20 cellular contexts compared by ENCODE assay signal in genomic region chr3:99863588-99863987, GRCh38. TPM values are rescaled to one million over a fixed set of nuclear protein-coding genes. Genes with fewer than 3 reads are reported as not detected.
DNase-seq lines count a peak whose midpoint lies in the region; ATAC-seq and TF ChIP-seq lines count a peak whose summit lies in the region.
"Had no signal": no experiment of that assay in that cellular context is flagged by ENCODE, and none has a peak within 500 bp of the region (broad histone marks: within the 10 kb centered on the region; RNA-seq: fewer than 3 reads in every experiment).

No MANE protein-coding gene starts in this region.

- no peaks in the 10 kb centered on the region for H3K9me3 Mint-ChIP-seq in T-helper 2 cell treated with Interferon-gamma antibody and Interleukin-4, amounts not matched to agents 5 μg/mL and 100 μg/mL, for 36 hours

- H3K4me3 ChIP-seq in tibial artery: no peak overlapping the region
- H3K4me3 ChIP-seq: Peyer's patch, right lobe of liver, suprapubic skin had no signal

- no peaks in the 10 kb centered on the region for H3K27me3 Mint-ChIP-seq in T-helper 2 cell treated with Interferon-gamma antibody and Interleukin-4, amounts not matched to agents 5 μg/mL and 100 μg/mL, for 36 hours (ENCODE audit: low read depth)
- H3K27me3 Mint-ChIP-seq: activated naive CD8-positive, alpha-beta T cell had no signal

- H3K27ac ChIP-seq in tibial artery: peak overlapping the region; percentile 96 to 97
- H3K27ac ChIP-seq: neutrophil, right lobe of liver, suprapubic skin had no signal

- H3K36me3 ChIP-seq in tibial artery: peaks cover 14 to 37% (median 22%) of the 10 kb centered on the region in 3 donors
- H3K36me3 ChIP-seq: BE2C, neutrophil, right lobe of liver had no signal

- peak overlapping the region; percentile 69 for H3K4me3 Mint-ChIP-seq in T-helper 2 cell treated with Interferon-gamma antibody and Interleukin-4, amounts not matched to agents 5 μg/mL and 100 μg/mL, for 36 hours
- H3K4me3 Mint-ChIP-seq: activated naive CD8-positive, alpha-beta T cell had no signal

- TF ChIP-seq CTCF in tibial artery (IDR thresholded peaks at IDR 0.05): no peak

- peaks cover 77% of the 10 kb centered on the region for H3K4me1 Mint-ChIP-seq in T-helper 2 cell treated with Interferon-gamma antibody and Interleukin-4, amounts not matched to agents 5 μg/mL and 100 μg/mL, for 36 hours (ENCODE audit: low read depth)

- intact Hi-C loops in tibial artery (cut with DNase I; ENCODE audit: low total_unique reads): no loop called here

- H3K27me3 ChIP-seq in tibial artery: no peaks in the 10 kb centered on the region
- H3K27me3 ChIP-seq: BE2C, neutrophil, Peyer's patch, right lobe of liver, suprapubic skin had no signal

- H3K27ac Mint-ChIP-seq in T-helper 2 cell treated with Interferon-gamma antibody and Interleukin-4, amounts not matched to agents 5 μg/mL and 100 μg/mL, for 36 hours: peak overlapping the region; percentile 39
- H3K27ac Mint-ChIP-seq: activated naive CD8-positive, alpha-beta T cell had no signal

- H3K4me1 ChIP-seq in tibial artery: peaks cover 0 to 100% (median 59%) of the 10 kb centered on the region in 4 donors
- H3K4me1 ChIP-seq: right lobe of liver had no signal

- H3K9me3 ChIP-seq in tibial artery: no peaks in the 10 kb centered on the region
- H3K9me3 ChIP-seq: BE2C, neutrophil, Peyer's patch, right lobe of liver, suprapubic skin had no signal

- H3K36me3 Mint-ChIP-seq in T-helper 2 cell treated with Interferon-gamma antibody and Interleukin-4, amounts not matched to agents 5 μg/mL and 100 μg/mL, for 36 hours (ENCODE audit: low read depth): peaks cover 35% of the 10 kb centered on the region

- DNase-seq in T-helper 2 cell treated with Interferon-gamma antibody and Interleukin-4, amounts not matched to agents 5 μg/mL and 100 μg/mL, for 36 hours (ENCODE audit: low spot score): no peak
- no peak for DNase-seq in tibial artery
- no peak for DNase-seq in SW480 (ENCODE audit: low spot score)
- DNase-seq: activated CD4-positive, alpha-beta T cell treated with anti-CD3 and anti-CD28 coated beads, Interleukin-2, amount 50 U/mL, for 48 hours; activated T-cell treated with anti-CD3 and anti-CD28 coated beads, Interleukin-2, amount 50 U/mL, for 1 hour; BE2C; effector memory CD4-positive, alpha-beta T cell; Kasumi-1; left cardiac atrium; NCI-H1105 treated with DMSO at 0.1 percent for 48 hours; Peyer's patch; right lobe of liver; stimulated activated CD4-positive, alpha-beta T cell treated with anti-CD3 and anti-CD28 coated beads, Interleukin-2, amount 100 ng/mL, for 24 hours had no signal

- peak; percentile 43 for ATAC-seq in GM21360 (IDR thresholded peaks at IDR 0.05; ENCODE audit: unreplicated experiment)
- ATAC-seq in HG02885 (IDR thresholded peaks at IDR 0.05; ENCODE audit: poor library complexity, unreplicated experiment): peak; percentile 74
- no peak for ATAC-seq in GM19467 (IDR thresholded peaks at IDR 0.05; ENCODE audit: unreplicated experiment)
- ATAC-seq in esophagus mucosa: no peak
- ATAC-seq: left cardiac atrium, right lobe of liver had no signal

RNA-seq across cellular contexts. Expression of gene CMSS1, which starts 45.9 kb away (rescaled TPM):
- total RNA-seq in esophagus mucosa: 24.5 TPM

Comparison
In these comparisons a context has a peak if more than half of its experiments do, and no peak if none do; other contexts are left out.
1. ATAC-seq: peak in GM21360 (single experiment) and HG02885 (single experiment); none in GM19467 (single experiment) and esophagus mucosa (single experiment).